10 cellular contexts compared by ENCODE assay signal in the genomic region with DNA sequence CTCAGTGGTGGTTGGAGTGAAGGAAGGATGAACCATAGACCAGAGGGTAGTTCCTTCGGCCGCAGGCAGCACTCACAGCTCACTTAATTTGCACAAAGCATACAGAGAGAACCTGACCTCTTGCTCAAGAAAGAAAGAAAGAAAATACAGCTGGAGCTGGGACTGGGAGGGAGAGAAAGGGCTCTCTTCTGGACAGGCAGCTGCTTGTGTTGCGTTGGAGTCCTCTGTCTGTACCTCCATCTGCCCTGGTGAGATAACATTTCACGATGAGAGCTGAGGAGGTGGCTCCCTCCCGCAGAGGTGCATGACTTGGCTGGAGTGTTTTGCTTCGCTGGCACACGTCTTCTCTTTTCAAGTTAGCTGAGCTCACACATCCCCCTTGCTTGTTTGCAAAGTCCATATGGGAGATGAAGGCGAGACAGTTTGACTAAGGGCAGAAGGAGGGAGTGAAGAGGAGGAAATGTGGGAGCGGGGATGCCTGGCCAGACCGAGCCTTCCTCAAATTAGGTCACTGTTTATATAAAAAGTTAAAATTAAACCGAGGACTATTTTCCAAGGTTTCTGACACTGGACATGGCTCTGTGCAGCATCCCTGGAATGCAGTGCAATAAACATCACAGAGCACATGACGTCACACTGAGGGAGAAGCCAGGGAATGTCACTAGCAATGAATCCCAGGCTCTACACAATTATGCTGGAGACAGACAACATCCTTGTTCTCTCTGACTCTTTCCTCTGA.
DNase-seq lines count a peak whose midpoint lies in the region; TF ChIP-seq lines count a peak whose summit lies in the region.
"Had no signal": no experiment of that assay in that cellular context is flagged by ENCODE, and none has a peak within 500 bp of the region (broad histone marks: within the 10 kb centered on the region; RNA-seq: fewer than 3 reads in every experiment).

No MANE protein-coding gene starts in this region.

- no peaks in the 10 kb centered on the region for H3K36me3 ChIP-seq in muscle layer of colon (ENCODE audit: insufficient read depth, low read length)
- no peaks in the 10 kb centered on the region for H3K36me3 ChIP-seq in effector memory CD4-positive, alpha-beta T cell (ENCODE audit: control insufficient read depth, insufficient read depth, low read length)

- no peaks in the 10 kb centered on the region for H3K9me3 ChIP-seq in muscle layer of colon (ENCODE audit: low read length)
- H3K9me3 ChIP-seq in effector memory CD4-positive, alpha-beta T cell (ENCODE audit: control insufficient read depth, low read length): no peaks in the 10 kb centered on the region

- CTCF ChIA-PET in AG04449 (lab: Yijun Ruan, JAX): interaction anchor here (0.5 kb wide), 1 partner anchor 60 kb away, joined by 3 read pairs; no protein-coding TSS in a partner anchor

- H3K9ac ChIP-seq in muscle layer of colon (ENCODE audit: low read length): peak overlapping the region; percentile 53

- peaks cover 26% of the 10 kb centered on the region for H3K4me1 ChIP-seq in muscle layer of colon (ENCODE audit: insufficient read depth, low read length)
- no peaks in the 10 kb centered on the region for H3K4me1 ChIP-seq in effector memory CD4-positive, alpha-beta T cell (ENCODE audit: control insufficient read depth, insufficient read depth, low read length, poor library complexity, severe bottlenecking)

- no peak for TF ChIP-seq CTCF in AG04449 (IDR thresholded peaks at IDR 0.05; ENCODE audit: insufficient read depth, low read length, missing control alignments)

- POLR2A ChIA-PET in AG04449 (lab: Yijun Ruan, JAX): no interaction called here

- H3K27ac ChIP-seq in muscle layer of colon (ENCODE audit: low read depth, low read length): peak overlapping the region; percentile 50
- no peak overlapping the region for H3K27ac ChIP-seq in effector memory CD4-positive, alpha-beta T cell (ENCODE audit: insufficient read depth, low read length, poor library complexity, severe bottlenecking)

- H3K27me3 ChIP-seq in muscle layer of colon (ENCODE audit: control insufficient read depth in 1 of 2, insufficient read depth in 2 of 2, low read length in 2 of 2): no peaks in the 10 kb centered on the region
- H3K27me3 ChIP-seq in effector memory CD4-positive, alpha-beta T cell (replicated peaks; ENCODE audit: control insufficient read depth, insufficient read depth, low read length, poor library complexity, severe bottlenecking): peaks cover 3% of the 10 kb centered on the region

- peak overlapping the region; percentile 40 for H3K4me3 ChIP-seq in AG04449 (ENCODE audit: low read depth, low read length)
- H3K4me3 ChIP-seq in muscle layer of colon (ENCODE audit: low read depth in 1 of 2, low read length in 2 of 2): peak overlapping the region in 1 of 2 donors; percentile 43
- no peak overlapping the region for H3K4me3 ChIP-seq in effector memory CD4-positive, alpha-beta T cell (ENCODE audit: insufficient read depth, low read depth, low read length, poor library complexity, severe bottlenecking)

- peak; percentile 34 for TF ChIP-seq POLR2A in erythroblast (IDR thresholded peaks at IDR 0.05; ENCODE audit: low read length)

- DNase-seq in AG04449 (ENCODE audit: low read depth, low spot score): peak; percentile 80
- DNase-seq in M059J (ENCODE audit: low read depth): peak; percentile 90
- peak; percentile 93 to 95 for DNase-seq in erythroblast (lab: John Stamatoyannopoulos, UW)
- DNase-seq in germinal center (ENCODE audit: low spot score): no peak
- no peak for DNase-seq in NCI-H345 treated with DMSO at 0.1 percent for 48 hours (lab: John Stamatoyannopoulos, UW; ENCODE audit: unreplicated experiment)
- no peak for DNase-seq in effector memory CD4-positive, alpha-beta T cell
- no peak for DNase-seq in NCI-H146 treated with DMSO at 0.1 percent for 48 hours (lab: John Stamatoyannopoulos, UW; ENCODE audit: unreplicated experiment)
- DNase-seq: CD4-positive, CD25-positive, alpha-beta regulatory T cell; NCI-H510A had no signal

Comparison
In these comparisons a context has a peak if more than half of its experiments do, and no peak if none do; other contexts are left out.
1. DNase-seq: peak in AG04449 (single experiment), M059J (single experiment) and erythroblast (2 of 2); none in germinal center (single experiment), NCI-H345 treated with DMSO at 0.1 percent for 48 hours (single experiment), effector memory CD4-positive, alpha-beta T cell (0 of 3) and NCI-H146 treated with DMSO at 0.1 percent for 48 hours (single experiment).